8 cellular contexts compared by ENCODE assay signal in the genomic region with DNA sequence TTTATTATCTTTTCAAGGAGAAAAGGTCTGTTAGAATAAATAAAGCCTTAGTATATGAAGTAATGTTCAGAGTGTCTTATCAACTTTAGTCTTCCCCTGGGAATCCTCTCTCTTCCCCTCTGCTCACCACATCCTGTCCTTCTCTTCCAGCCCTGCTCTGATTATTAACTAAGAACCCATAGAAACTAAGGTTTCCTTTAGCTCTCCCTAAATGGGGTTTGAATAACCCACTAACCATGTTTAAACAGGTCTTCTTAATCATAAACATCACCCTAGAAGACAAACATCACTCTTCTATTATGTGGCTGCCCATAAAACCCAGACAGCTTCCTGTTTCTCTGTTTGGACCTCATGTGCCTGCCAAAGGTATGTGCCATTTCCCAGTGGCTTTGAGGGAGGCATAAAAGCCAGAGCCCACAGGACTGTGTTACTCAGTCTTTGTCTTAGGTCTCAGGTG. TPM values are rescaled to one million over a fixed set of nuclear protein-coding genes. Genes with fewer than 3 reads are reported as not detected.
DNase-seq lines count a peak whose midpoint lies in the region; ATAC-seq, FAIRE-seq and TF ChIP-seq lines count a peak whose summit lies in the region.

No MANE protein-coding gene starts in this region.

- FAIRE-seq in small intestine (lab: Jason Lieb, UNC), result no peak

- no peaks in the 10 kb centered on the region for H3K36me3 ChIP-seq in SK-N-SH (replicated peaks in 1 of 2; ENCODE audit: control insufficient read depth in 1 of 2, insufficient read depth in 2 of 2, low read length in 1 of 2)
- no peaks in the 10 kb centered on the region for H3K36me3 ChIP-seq in small intestine (ENCODE audit: control insufficient read depth in 2 of 2, insufficient read depth in 2 of 2, low read length in 2 of 2)

- TF ChIP-seq CTCF in SK-N-SH (IDR thresholded peaks at IDR 0.05), result no peak
- TF ChIP-seq CTCF in VCaP (conservative IDR thresholded peaks at IDR 0.05), result no peak

- H3K27ac ChIP-seq in SK-N-SH (ENCODE audit: low read depth in 2 of 2, low read length in 1 of 2), result peak overlapping the region in 1 of 2 experiments; percentile 95; a peak in 2 of 4 replicates
- peak overlapping the region; percentile 84 for H3K27ac ChIP-seq in VCaP
- H3K27ac ChIP-seq in small intestine (ENCODE audit: low read depth in 1 of 2, low read length in 1 of 2), result no peak overlapping the region

- no peak overlapping the region for H3K4me2 ChIP-seq in SK-N-SH

- no peak for TF ChIP-seq EP300 in SK-N-SH (IDR thresholded peaks at IDR 0.05; ENCODE audit: borderline replicate concordance in 1 of 2, low read depth in 1 of 2, low read length in 1 of 2)

- no peaks in the 10 kb centered on the region for H4K20me1 ChIP-seq in SK-N-SH (ENCODE audit: insufficient read depth)

- peaks cover 0 to 19% of the 10 kb centered on the region in 2 experiments; a peak in 3 of 4 replicates for H3K4me1 ChIP-seq in SK-N-SH (ENCODE audit: control insufficient read depth in 1 of 2, insufficient read depth in 2 of 2, low read depth in 1 of 2, low read length in 1 of 2)
- peaks cover 0 to 7% of the 10 kb centered on the region in 2 donors for H3K4me1 ChIP-seq in small intestine (ENCODE audit: control insufficient read depth in 2 of 2, insufficient read depth in 1 of 2, low read depth in 1 of 2, low read length in 1 of 2)

- H3K79me2 ChIP-seq in SK-N-SH (ENCODE audit: insufficient read depth), result no peaks in the 10 kb centered on the region

- H3K9me3 ChIP-seq in SK-N-SH (no peaks in the 10 kb centered on the region), small intestine (ENCODE audit: control insufficient read depth, low read depth) (no peaks in the 10 kb centered on the region)

- H3K4me3 ChIP-seq in SK-N-SH (ENCODE audit: low read depth in 2 of 2, low read length in 1 of 2) (no peak overlapping the region), small intestine (ENCODE audit: low read depth in 1 of 2, low read length in 2 of 2) (no peak overlapping the region)

- no peak for TF ChIP-seq RAD21 in SK-N-SH (IDR thresholded peaks at IDR 0.05; ENCODE audit: low read length)

- DNase-seq in SK-N-SH (no peak), small intestine (peak; percentile 40), HuH-7.5 (ENCODE audit: low spot score) (no peak), cerebellar cortex (ENCODE audit: low spot score) (no peak)

- H3K27me3 ChIP-seq in SK-N-SH (ENCODE audit: insufficient read depth), result no peaks in the 10 kb centered on the region
- no peaks in the 10 kb centered on the region for H3K27me3 ChIP-seq in small intestine (ENCODE audit: control insufficient read depth in 2 of 2, insufficient read depth in 2 of 2, low read length in 2 of 2)

- POLR2A ChIA-PET in SK-N-SH (lab: Yijun Ruan, JAX), result no interaction called here

- CTCF ChIA-PET in SK-N-SH (lab: Yijun Ruan, JAX), result interaction anchor here (1.3 to 1.4 kb wide), 2 partner anchors 51 to 60 kb away, joined by 3 read pairs; no protein-coding TSS in a partner anchor

- H2AFZ ChIP-seq in SK-N-SH (ENCODE audit: low read depth), result peak overlapping the region; percentile 31; the same call in 1 of the 2 replicates

- no peaks in the 10 kb centered on the region for H3K9me2 ChIP-seq in SK-N-SH

- peaks cover 27% of the 10 kb centered on the region for H3F3A ChIP-seq in SK-N-SH (replicated peaks; ENCODE audit: insufficient read depth)

- ATAC-seq in SK-N-SH treated with all-trans-retinoic acid at 6 μM for 48 hours (no peak), HG03378 (IDR thresholded peaks at IDR 0.05; ENCODE audit: unreplicated experiment) (peak; percentile 89), HG03159 (IDR thresholded peaks at IDR 0.05; ENCODE audit: unreplicated experiment) (no peak)

- no peak overlapping the region for H3K9ac ChIP-seq in SK-N-SH

TF ChIP-seq in SK-N-SH, 30 proteins besides CTCF, POLR2A, EP300 and RAD21 (continues in another document):
- TF ChIP-seq RFX5 (IDR thresholded peaks at IDR 0.05; ENCODE audit: low read length), result no peak
- TF ChIP-seq FOXJ3 (CRISPR knock-in tag; IDR thresholded peaks at IDR 0.05), result no peak
- no peak for TF ChIP-seq GABPA (IDR thresholded peaks at IDR 0.05; ENCODE audit: low read depth)
- TF ChIP-seq RXRA (IDR thresholded peaks at IDR 0.05; ENCODE audit: borderline replicate concordance, low read depth), result no peak
- TF ChIP-seq ELF1 (IDR thresholded peaks at IDR 0.05), result no peak
- TF ChIP-seq JUND (IDR thresholded peaks at IDR 0.05), result no peak
- TF ChIP-seq, protein P1, sequence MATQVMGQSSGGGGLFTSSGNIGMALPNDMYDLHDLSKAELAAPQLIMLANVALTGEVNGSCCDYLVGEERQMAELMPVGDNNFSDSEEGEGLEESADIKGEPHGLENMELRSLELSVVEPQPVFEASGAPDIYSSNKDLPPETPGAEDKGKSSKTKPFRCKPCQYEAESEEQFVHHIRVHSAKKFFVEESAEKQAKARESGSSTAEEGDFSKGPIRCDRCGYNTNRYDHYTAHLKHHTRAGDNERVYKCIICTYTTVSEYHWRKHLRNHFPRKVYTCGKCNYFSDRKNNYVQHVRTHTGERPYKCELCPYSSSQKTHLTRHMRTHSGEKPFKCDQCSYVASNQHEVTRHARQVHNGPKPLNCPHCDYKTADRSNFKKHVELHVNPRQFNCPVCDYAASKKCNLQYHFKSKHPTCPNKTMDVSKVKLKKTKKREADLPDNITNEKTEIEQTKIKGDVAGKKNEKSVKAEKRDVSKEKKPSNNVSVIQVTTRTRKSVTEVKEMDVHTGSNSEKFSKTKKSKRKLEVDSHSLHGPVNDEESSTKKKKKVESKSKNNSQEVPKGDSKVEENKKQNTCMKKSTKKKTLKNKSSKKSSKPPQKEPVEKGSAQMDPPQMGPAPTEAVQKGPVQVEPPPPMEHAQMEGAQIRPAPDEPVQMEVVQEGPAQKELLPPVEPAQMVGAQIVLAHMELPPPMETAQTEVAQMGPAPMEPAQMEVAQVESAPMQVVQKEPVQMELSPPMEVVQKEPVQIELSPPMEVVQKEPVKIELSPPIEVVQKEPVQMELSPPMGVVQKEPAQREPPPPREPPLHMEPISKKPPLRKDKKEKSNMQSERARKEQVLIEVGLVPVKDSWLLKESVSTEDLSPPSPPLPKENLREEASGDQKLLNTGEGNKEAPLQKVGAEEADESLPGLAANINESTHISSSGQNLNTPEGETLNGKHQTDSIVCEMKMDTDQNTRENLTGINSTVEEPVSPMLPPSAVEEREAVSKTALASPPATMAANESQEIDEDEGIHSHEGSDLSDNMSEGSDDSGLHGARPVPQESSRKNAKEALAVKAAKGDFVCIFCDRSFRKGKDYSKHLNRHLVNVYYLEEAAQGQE (IDR thresholded peaks at IDR 0.05; ENCODE audit: low read depth, low read length), result no peak
- TF ChIP-seq TAF1 (IDR thresholded peaks at IDR 0.05; ENCODE audit: borderline replicate concordance, low read depth, low read length), result no peak
- no peak for TF ChIP-seq MAX (IDR thresholded peaks at IDR 0.05; ENCODE audit: low read depth)

TF ChIP-seq in SK-N-SH treated with all-trans-retinoic acid at 6 μM for 48 hours, 23 proteins besides CTCF, POLR2A, EP300 and RAD21 (continues in another document):
- TF ChIP-seq ESRRG (CRISPR knock-in tag; IDR thresholded peaks at IDR 0.05) (no peak), RARB (CRISPR knock-in tag; IDR thresholded peaks at IDR 0.05) (no peak), POU6F1 (CRISPR knock-in tag; IDR thresholded peaks at IDR 0.05; ENCODE audit: borderline replicate concordance, low read depth) (no peak), ZNF565 (CRISPR knock-in tag; conservative IDR thresholded peaks at IDR 0.05; ENCODE audit: low read depth) (no peak), ZC3H10 (CRISPR knock-in tag; IDR thresholded peaks at IDR 0.05) (no peak), GLIS3 (CRISPR knock-in tag; IDR thresholded peaks at IDR 0.05) (no peak), ZFP3 (CRISPR knock-in tag; IDR thresholded peaks at IDR 0.05) (no peak)

RNA-seq across cellular contexts. Expression of gene SLC14A1, which starts 50.1 kb away (rescaled TPM):
- 2.4 and 4.5 TPM in 2 replicates for polyA plus RNA-seq in SK-N-SH (2012; rRNA removed)
- 1.7 and 2.0 TPM in 2 replicates for polyA plus RNA-seq in SK-N-SH (2012; cell fraction: cytosol; rRNA removed)
- 5.2 and 9.4 TPM in 2 replicates for polyA plus RNA-seq in SK-N-SH (2012; cell fraction: nucleus; rRNA removed)
- 1 to 10 TPM in 1 of 3 donors, not detected in 2; 1.3 TPM for polyA plus RNA-seq in small intestine

RNA-seq across cellular contexts. Expression of gene SIGLEC15, which starts 51.4 kb away (rescaled TPM):
- polyA plus RNA-seq in SK-N-SH (2012; rRNA removed) (0.10 and 0.19 TPM in 2 replicates), small intestine (1 to 10 TPM; 1.4 to 8.6 (median 2.2) TPM)
- polyA plus RNA-seq in SK-N-SH (2012; cell fraction: cytosol; rRNA removed), result 0.10 and 0.12 TPM in 2 replicates
- 0.04 and 0.11 TPM in 2 replicates for polyA plus RNA-seq in SK-N-SH (2012; cell fraction: nucleus; rRNA removed)
